Comparison of ENCODE assay signal across 21 cellular contexts in genomic region chr12:111488798-111489197, GRCh38.
"Had no signal": no experiment of that assay in that cellular context is flagged by ENCODE, and none has a peak within 500 bp of the region (broad histone marks: within the 10 kb centered on the region; RNA-seq: fewer than 3 reads in every experiment).

No MANE protein-coding gene starts in this region.

- H3K27me3 ChIP-seq: brain microvascular endothelial cell, hepatocyte, sigmoid colon, testis, upper lobe of left lung had no signal

- H3K4me3 Mint-ChIP-seq: activated CD4-positive, alpha-beta T cell treated with anti-CD3 and anti-CD28 coated beads, Interleukin-2, amount 10 ng/mL, durations not matched to agents 7 days and 5 days; activated CD8-positive, alpha-beta T cell treated with anti-CD3 and anti-CD28 coated beads, Interleukin-2, amount 10 ng/mL, durations not matched to agents 7 days and 5 days; activated T-helper 17 cell treated with anti-CD3 and anti-CD28 coated beads, Interleukin-2, amount 50 U/mL, for 72 hours; immature natural killer cell; nephron had no signal

- DNase-seq: activated CD4-positive, alpha-beta T cell treated with anti-CD3 and anti-CD28 coated beads, Interleukin-2, amount 10 ng/mL, durations not matched to agents 7 days and 5 days; activated CD4-positive, CD25-positive, alpha-beta regulatory T cell treated with anti-CD3 and anti-CD28 coated beads, Interleukin-2, amount 50 U/mL, for 72 hours; activated CD8-positive, alpha-beta T cell treated with anti-CD3 and anti-CD28 coated beads, Interleukin-2, amount 10 ng/mL, durations not matched to agents 7 days and 5 days; aorta; caudate nucleus; effector memory CD4-positive, alpha-beta T cell; foreskin melanocyte; immature natural killer cell; kidney glomerular epithelial cell; sigmoid colon; stimulated activated CD4-positive, alpha-beta T cell treated with anti-CD3 and anti-CD28 coated beads, Interleukin-15, amount 100 ng/mL, for 24 hours; stimulated activated naive CD4-positive, alpha-beta T cell; upper lobe of left lung had no signal

- H3K27ac Mint-ChIP-seq: activated CD4-positive, alpha-beta T cell treated with anti-CD3 and anti-CD28 coated beads, Interleukin-2, amount 10 ng/mL, durations not matched to agents 7 days and 5 days; activated CD8-positive, alpha-beta T cell treated with anti-CD3 and anti-CD28 coated beads, Interleukin-2, amount 10 ng/mL, durations not matched to agents 7 days and 5 days; activated T-helper 17 cell treated with anti-CD3 and anti-CD28 coated beads, Interleukin-2, amount 50 U/mL, for 72 hours had no signal

- H3K27me3 Mint-ChIP-seq: activated CD4-positive, alpha-beta T cell treated with anti-CD3 and anti-CD28 coated beads, Interleukin-2, amount 10 ng/mL, durations not matched to agents 7 days and 5 days; activated T-helper 17 cell treated with anti-CD3 and anti-CD28 coated beads, Interleukin-2, amount 50 U/mL, for 72 hours had no signal

- H3K4me1 Mint-ChIP-seq: activated CD4-positive, alpha-beta T cell treated with anti-CD3 and anti-CD28 coated beads, Interleukin-2, amount 10 ng/mL, durations not matched to agents 7 days and 5 days; activated T-helper 17 cell treated with anti-CD3 and anti-CD28 coated beads, Interleukin-2, amount 50 U/mL, for 72 hours; immature natural killer cell; nephron had no signal

- H3K4me1 ChIP-seq: sigmoid colon had no signal

- H3K27ac ChIP-seq: brain microvascular endothelial cell, hepatocyte, sigmoid colon had no signal

- H3K9me3 Mint-ChIP-seq: activated CD4-positive, alpha-beta T cell treated with anti-CD3 and anti-CD28 coated beads, Interleukin-2, amount 10 ng/mL, durations not matched to agents 7 days and 5 days; activated naive CD4-positive, alpha-beta T cell treated with anti-CD3 and anti-CD28 coated beads, Interleukin-2, amount 50 U/mL, for 72 hours; activated T-helper 17 cell treated with anti-CD3 and anti-CD28 coated beads, Interleukin-2, amount 50 U/mL, for 72 hours; immature natural killer cell; nephron had no signal

- H2AFZ ChIP-seq: hepatocyte had no signal

- H3K4me3 ChIP-seq: hepatocyte, sigmoid colon, smooth muscle cell, testis, upper lobe of left lung had no signal

- H3K9me3 ChIP-seq: sigmoid colon, testis, upper lobe of left lung had no signal

- H3K4me2 ChIP-seq: hepatocyte, smooth muscle cell had no signal

- ATAC-seq: activated CD8-positive, alpha-beta T cell treated with anti-CD3 and anti-CD28 coated beads, Interleukin-2, amount 10 ng/mL, durations not matched to agents 7 days and 5 days; activated naive CD4-positive, alpha-beta T cell treated with anti-CD3 and anti-CD28 coated beads, Interleukin-2, amount 50 U/mL, for 72 hours; activated T-helper 17 cell treated with anti-CD3 and anti-CD28 coated beads, Interleukin-2, amount 50 U/mL, for 72 hours; esophagus mucosa had no signal
